ENCODE assay signal across 1 cellular context in the genomic region with DNA sequence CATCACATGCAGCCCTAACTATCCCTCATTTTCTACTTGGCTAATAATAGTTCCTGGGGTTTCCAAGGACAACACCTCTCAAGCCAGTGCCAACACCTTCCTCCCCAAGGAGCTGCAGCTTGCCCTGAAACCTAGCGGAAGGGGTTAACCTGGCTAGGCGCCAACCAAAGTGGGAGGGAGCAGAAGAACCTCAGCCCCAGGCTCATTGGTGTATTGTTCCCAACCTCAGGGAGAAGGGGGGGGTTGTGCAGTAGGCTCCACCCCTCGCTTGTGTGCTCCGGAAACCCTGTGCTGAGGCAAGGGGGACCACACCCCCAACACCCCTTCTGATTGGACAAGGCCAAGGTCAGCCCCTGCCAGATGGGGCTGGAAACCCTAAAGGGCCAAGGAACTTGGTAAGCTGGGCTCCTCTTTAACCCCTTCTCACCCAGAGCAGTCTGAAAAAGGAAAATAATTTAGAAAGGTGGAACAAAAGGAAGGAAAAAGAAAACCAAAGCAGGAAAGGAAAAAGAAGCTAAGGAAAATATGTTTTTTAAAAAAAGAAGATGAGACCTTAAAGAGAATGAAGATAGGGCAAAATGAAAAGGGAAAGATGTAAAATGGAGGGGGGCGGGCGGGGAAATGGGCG.
TF ChIP-seq lines count a peak whose summit lies in the region.

No MANE protein-coding gene starts in this region.

TF ChIP-seq in Ishikawa, 13 proteins besides CTCF, POLR2A, EP300 and RAD21:
- no peak for TF ChIP-seq ZBTB7A (IDR thresholded peaks at IDR 0.05; ENCODE audit: low read depth)
- TF ChIP-seq USF1 (IDR thresholded peaks at IDR 0.05) = 0 out of 2 replicates have a peak, but pooled peaks have one; percentile 12
- no peak for TF ChIP-seq REST (IDR thresholded peaks at IDR 0.05; ENCODE audit: low read depth)
- TF ChIP-seq EGR1 (IDR thresholded peaks at IDR 0.05) = no peak
- 0 out of 2 replicates have a peak, but pooled peaks have one; percentile 35 for TF ChIP-seq CREB1 (IDR thresholded peaks at IDR 0.05; ENCODE audit: low read depth)
- TF ChIP-seq FOXM1 (IDR thresholded peaks at IDR 0.05; ENCODE audit: borderline replicate concordance, low read depth) = no peak
- no peak for TF ChIP-seq TEAD4 (IDR thresholded peaks at IDR 0.05)
- peak; percentile 97 for TF ChIP-seq NFIC (IDR thresholded peaks at IDR 0.05)
- TF ChIP-seq TCF12 (IDR thresholded peaks at IDR 0.05; ENCODE audit: low read depth) = no peak; the same call in 1 of the 2 replicates
- TF ChIP-seq CEBPB (IDR thresholded peaks at IDR 0.05) = no peak
- TF ChIP-seq TAF1 (IDR thresholded peaks at IDR 0.05; ENCODE audit: low read depth) = peak; percentile 20; the same call in 1 of the 2 replicates
- TF ChIP-seq MAX (IDR thresholded peaks at IDR 0.05) = peak; percentile 70
- TF ChIP-seq YY1 (IDR thresholded peaks at IDR 0.05; ENCODE audit: low read depth) = no peak
